Comparison of ENCODE assay signal across 17 cellular contexts in genomic region chr16:60811657-60812056, GRCh38.
DNase-seq lines count a peak whose midpoint lies in the region; ATAC-seq, FAIRE-seq and TF ChIP-seq lines count a peak whose summit lies in the region.
"Had no signal": no experiment of that assay in that cellular context is flagged by ENCODE, and none has a peak within 500 bp of the region (broad histone marks: within the 10 kb centered on the region; RNA-seq: fewer than 3 reads in every experiment).

No MANE protein-coding gene starts in this region.

- H3K27ac Mint-ChIP-seq in astrocyte (ENCODE audit: unreplicated experiment) = peak overlapping the region; percentile 69
- H3K27ac Mint-ChIP-seq: CD4-positive, alpha-beta memory T cell had no signal

- no peak overlapping the region for H2BK15ac ChIP-seq in mesenchymal stem cell (ENCODE audit: low read depth, poor library complexity, severe bottlenecking)

- H3K36me3 ChIP-seq in heart left ventricle (no peaks in the 10 kb centered on the region), astrocyte (ENCODE audit: insufficient read depth, low read length) (no peaks in the 10 kb centered on the region), smooth muscle cell (ENCODE audit: low read depth) (no peaks in the 10 kb centered on the region), mesenchymal stem cell (ENCODE audit: control insufficient read depth in 1 of 2, insufficient read depth in 2 of 2, low read depth in 1 of 2, low read length in 2 of 2) (no peaks in the 10 kb centered on the region)
- H3K36me3 ChIP-seq: BE2C, HAP-1 had no signal

- TF ChIP-seq CTCF in heart left ventricle (IDR thresholded peaks at IDR 0.05) = no peak
- no peak for TF ChIP-seq CTCF in AG10803 (conservative IDR thresholded peaks at IDR 0.05; ENCODE audit: low read length)
- TF ChIP-seq CTCF in astrocyte (IDR thresholded peaks at IDR 0.05; ENCODE audit: insufficient read depth, low read depth, low read length) = no peak
- TF ChIP-seq CTCF in smooth muscle cell (IDR thresholded peaks at IDR 0.05; ENCODE audit: borderline replicate concordance, insufficient read depth, poor library complexity, severe bottlenecking) = no peak

- H2BK120ac ChIP-seq in mesenchymal stem cell (ENCODE audit: low read depth, low read length) = no peak overlapping the region

- peaks cover 0 to 22% (median 4%) of the 10 kb centered on the region in 12 donors for H3K4me1 ChIP-seq in heart left ventricle
- no peaks in the 10 kb centered on the region for H3K4me1 ChIP-seq in astrocyte (ENCODE audit: insufficient read depth, low read length)
- peaks cover 3% of the 10 kb centered on the region for H3K4me1 ChIP-seq in smooth muscle cell (ENCODE audit: low read depth)
- H3K4me1 ChIP-seq in mesenchymal stem cell (ENCODE audit: control insufficient read depth, insufficient read depth, low read depth, low read length) = no peaks in the 10 kb centered on the region
- H3K4me1 ChIP-seq: BE2C, HAP-1 had no signal

- H3K4me3 ChIP-seq in heart left ventricle (no peak overlapping the region), AG10803 (ENCODE audit: low read length) (no peak overlapping the region), astrocyte (ENCODE audit: insufficient read depth, low read depth, low read length) (no peak overlapping the region), smooth muscle cell (no peak overlapping the region), mesenchymal stem cell (ENCODE audit: insufficient read depth in 1 of 2, low read depth in 1 of 2, low read length in 2 of 2) (no peak overlapping the region)
- H3K4me3 ChIP-seq: HAP-1 had no signal

- no peaks in the 10 kb centered on the region for H3K79me1 ChIP-seq in mesenchymal stem cell (replicated peaks; ENCODE audit: low read length, poor library complexity, severe bottlenecking)

- peak overlapping the region in 9 of 12 donors; percentile 5 to 55 (median 42) for H3K27ac ChIP-seq in heart left ventricle
- no peak overlapping the region for H3K27ac ChIP-seq in astrocyte (ENCODE audit: low read depth, low read length)
- H3K27ac ChIP-seq in smooth muscle cell (ENCODE audit: low read depth) = peak overlapping the region; percentile 86
- H3K27ac ChIP-seq in mesenchymal stem cell (ENCODE audit: low read length, poor library complexity, severe bottlenecking) = no peak overlapping the region
- H3K27ac ChIP-seq: C4-2B had no signal

- H3F3A ChIP-seq in smooth muscle cell (ENCODE audit: low read depth) = no peaks in the 10 kb centered on the region

- H2AFZ ChIP-seq in astrocyte (ENCODE audit: low read depth, low read length) (no peak overlapping the region), smooth muscle cell (ENCODE audit: low read depth) (no peak overlapping the region), mesenchymal stem cell (ENCODE audit: low read depth, low read length) (no peak overlapping the region)

- no peak overlapping the region for H2BK12ac ChIP-seq in mesenchymal stem cell (ENCODE audit: low read length in 2 of 2)

- no peak overlapping the region for H2AK5ac ChIP-seq in mesenchymal stem cell (ENCODE audit: low read length, severe bottlenecking)

- H3K4ac ChIP-seq in mesenchymal stem cell (ENCODE audit: low read depth in 1 of 2, low read length in 2 of 2) = no peak overlapping the region

- H3K4me1 Mint-ChIP-seq in astrocyte (ENCODE audit: low read depth, unreplicated experiment) = peaks cover 28% of the 10 kb centered on the region
- H3K4me1 Mint-ChIP-seq: CD4-positive, alpha-beta memory T cell had no signal

- H3K79me2 ChIP-seq in astrocyte (ENCODE audit: insufficient read depth, low read length) = no peaks in the 10 kb centered on the region
- H3K79me2 ChIP-seq in smooth muscle cell (ENCODE audit: low read depth) = no peaks in the 10 kb centered on the region

- TF ChIP-seq POLR2A in heart left ventricle (IDR thresholded peaks at IDR 0.05) = no peak

- no peak overlapping the region for H3K18ac ChIP-seq in mesenchymal stem cell (ENCODE audit: low read depth in 1 of 2, low read length in 2 of 2)

- no peak overlapping the region for H2BK5ac ChIP-seq in mesenchymal stem cell (ENCODE audit: low read depth, low read length, poor library complexity, severe bottlenecking)

- DNase-seq in heart left ventricle = no peak
- no peak for DNase-seq in left ventricle myocardium superior
- peak; percentile 20 for DNase-seq in AG10803 (ENCODE audit: low read depth)
- no peak for DNase-seq in astrocyte (ENCODE audit: low read depth)
- no peak for DNase-seq in smooth muscle cell (lab: John Stamatoyannopoulos, UW; ENCODE audit: unreplicated experiment)
- no peak for DNase-seq in mesenchymal stem cell
- DNase-seq in central memory CD4-positive, alpha-beta T cell = no peak
- DNase-seq: 8988T; ACHN; BE2C; CD4-positive, alpha-beta memory T cell; DMS79; GOT3 had no signal

- H3K4me3 Mint-ChIP-seq in astrocyte (ENCODE audit: unreplicated experiment) = no peak overlapping the region
- H3K4me3 Mint-ChIP-seq: CD4-positive, alpha-beta memory T cell had no signal

- H3K23ac ChIP-seq in mesenchymal stem cell (ENCODE audit: low read length in 2 of 2) = no peak overlapping the region

- H3K9ac ChIP-seq in astrocyte (ENCODE audit: low read length) (no peak overlapping the region), smooth muscle cell (ENCODE audit: low read depth) (peak overlapping the region; percentile 56), mesenchymal stem cell (ENCODE audit: low read length) (no peak overlapping the region)

- H3K9me3 ChIP-seq in heart left ventricle = peaks cover 0 to 15% (median 0%) of the 10 kb centered on the region in 12 donors
- no peaks in the 10 kb centered on the region for H3K9me3 ChIP-seq in astrocyte (ENCODE audit: insufficient read depth, low read depth, low read length)
- no peaks in the 10 kb centered on the region for H3K9me3 ChIP-seq in smooth muscle cell (replicated peaks; ENCODE audit: low read depth)
- H3K9me3 ChIP-seq in mesenchymal stem cell (ENCODE audit: control insufficient read depth, low read length) = peaks cover 10% of the 10 kb centered on the region
- H3K9me3 ChIP-seq: BE2C, HAP-1 had no signal

- no peaks in the 10 kb centered on the region for H3K27me3 Mint-ChIP-seq in astrocyte (ENCODE audit: low read depth, unreplicated experiment)
- H3K27me3 Mint-ChIP-seq: CD4-positive, alpha-beta memory T cell had no signal

- no peak overlapping the region for H4K91ac ChIP-seq in mesenchymal stem cell (ENCODE audit: low read length)

- no peak overlapping the region for H3K14ac ChIP-seq in mesenchymal stem cell (ENCODE audit: low read length in 2 of 2)

- no peak for FAIRE-seq in astrocyte (lab: Jason Lieb, UNC)
- FAIRE-seq: GM12891, GM19239 had no signal

- H3K27me3 ChIP-seq in heart left ventricle (no peaks in the 10 kb centered on the region), astrocyte (ENCODE audit: insufficient read depth, low read length) (no peaks in the 10 kb centered on the region), smooth muscle cell (ENCODE audit: low read depth) (no peaks in the 10 kb centered on the region), mesenchymal stem cell (ENCODE audit: control insufficient read depth in 1 of 2, insufficient read depth in 1 of 2, low read length in 2 of 2) (no peaks in the 10 kb centered on the region)
- H3K27me3 ChIP-seq: BE2C had no signal

- H4K8ac ChIP-seq in mesenchymal stem cell (ENCODE audit: low read length) = no peak overlapping the region

- H3K4me2 ChIP-seq in astrocyte (ENCODE audit: low read length) (no peak overlapping the region), smooth muscle cell (peak overlapping the region; percentile 42), mesenchymal stem cell (ENCODE audit: low read length, poor library complexity, severe bottlenecking) (no peak overlapping the region)

- no peaks in the 10 kb centered on the region for H3K9me3 Mint-ChIP-seq in astrocyte (ENCODE audit: unreplicated experiment)

- ATAC-seq in heart left ventricle (no peak), left ventricle myocardium superior (no peak)

- intact Hi-C loops in heart left ventricle (cut with DNase I) (no loop called here), left ventricle myocardium superior (cut with micrococcal nuclease) (no loop called here)

- H3K36me3 Mint-ChIP-seq in astrocyte (ENCODE audit: low read depth, unreplicated experiment) = no peaks in the 10 kb centered on the region
- H3K36me3 Mint-ChIP-seq: CD4-positive, alpha-beta memory T cell had no signal

- no peaks in the 10 kb centered on the region for H4K20me1 ChIP-seq in astrocyte (ENCODE audit: insufficient read depth, low read length)
- H4K20me1 ChIP-seq in smooth muscle cell (ENCODE audit: low read depth) = no peaks in the 10 kb centered on the region

Comparison
In these comparisons a context has a peak if more than half of its experiments do, and no peak if none do; other contexts are left out.
1. H3K27ac ChIP-seq: peak in heart left ventricle (9 of 12) and smooth muscle cell (single experiment); none in astrocyte (single experiment) and mesenchymal stem cell (single experiment).